8 cellular contexts compared by ENCODE assay signal in genomic region chr19:43534305-43534612, GRCh38. TPM values are rescaled to one million over a fixed set of nuclear protein-coding genes. Genes with fewer than 3 reads are reported as not detected.
DNase-seq lines count a peak whose midpoint lies in the region; ATAC-seq and TF ChIP-seq lines count a peak whose summit lies in the region.

No MANE protein-coding gene starts in this region.

- peak overlapping the region; percentile 88 to 100 (median 97) for H3K4me3 Mint-ChIP-seq in naive thymus-derived CD8-positive, alpha-beta T cell

- no peak for TF ChIP-seq POLR2A in IMR-90 (IDR thresholded peaks at IDR 0.05; ENCODE audit: low read depth, low read length)

- peaks cover 13 to 32% (median 19%) of the 10 kb centered on the region in 4 donors for H3K4me1 Mint-ChIP-seq in naive thymus-derived CD8-positive, alpha-beta T cell

- intact Hi-C loops in A673 (cut with micrococcal nuclease; ENCODE audit: unreplicated experiment) = loop anchor here (10.0 kb wide), 1 partner anchor 131 kb away; no protein-coding TSS in a partner anchor
- intact Hi-C loops in IMR-90 (cut with micrococcal nuclease) = loop anchor here (2.0 kb wide), 1 partner anchor 61 kb away; no protein-coding TSS in a partner anchor
- intact Hi-C loops in dorsolateral prefrontal cortex (cut with DNase I) = loop anchor here in 1 of 2 donors (5.0 kb wide), 2 partner anchors 63 to 103 kb away; partner anchors contain the start of genes CADM4, IRGQ and ZNF576

- 12% methylated on average over 10 of the region's 14 CpGs; no CpG with 5 or more reads in 1 of the 2 experiments for WGBS in IMR-90 (ENCODE audit: extremely low coverage in 2 of 2, insufficient read length in 1 of 2), 2 experiments

- H2BK20ac ChIP-seq in IMR-90 (ENCODE audit: low read depth, low read length) = no peak overlapping the region

- peak overlapping the region; percentile 44 for H3K4me2 ChIP-seq in IMR-90 (ENCODE audit: low read depth, low read length)

- TF ChIP-seq RAD21 in IMR-90 (IDR thresholded peaks at IDR 0.05; ENCODE audit: low read length) = no peak

- DNase-seq in A673 (ENCODE audit: low spot score) (no peak), IMR-90 (no peak), dorsolateral prefrontal cortex (no peak), midbrain (lab: John Stamatoyannopoulos, UW) (no peak), kidney tubule cell (ENCODE audit: low spot score) (no peak)
- DNase-seq in naive thymus-derived CD8-positive, alpha-beta T cell = no peak

- in situ Hi-C loops in IMR-90 (cut with MboI; ENCODE audit: low sequenced_read_pairs) = no loop called here

- no peaks in the 10 kb centered on the region for H3K27me3 ChIP-seq in A673 (replicated peaks; ENCODE audit: insufficient read depth, low read depth, low read length, poor library complexity)
- H3K27me3 ChIP-seq in IMR-90 (ENCODE audit: control insufficient read depth, insufficient read depth, low read length) = no peaks in the 10 kb centered on the region
- H3K27me3 ChIP-seq in dorsolateral prefrontal cortex = no peaks in the 10 kb centered on the region

- H2BK15ac ChIP-seq in IMR-90 (ENCODE audit: low read depth, low read length) = no peak overlapping the region

- H3K14ac ChIP-seq in IMR-90 (replicated peaks; ENCODE audit: low read depth, low read length) = no peak overlapping the region

- H3K9me3 Mint-ChIP-seq in naive thymus-derived CD8-positive, alpha-beta T cell = peaks cover 2 to 11% (median 6%) of the 10 kb centered on the region in 9 donors

- no peak for ATAC-seq in IMR-90 (ENCODE audit: low read depth)
- ATAC-seq in naive thymus-derived CD8-positive, alpha-beta T cell = no peak
- no peak for ATAC-seq in GM21786 (IDR thresholded peaks at IDR 0.05; ENCODE audit: unreplicated experiment)
- ATAC-seq in HG03460 (IDR thresholded peaks at IDR 0.05; ENCODE audit: unreplicated experiment) = no peak

- H3K27me3 Mint-ChIP-seq in naive thymus-derived CD8-positive, alpha-beta T cell = no peaks in the 10 kb centered on the region

- CTCF ChIA-PET in A673 (lab: Charles Lee) (interaction anchor here (0.5 to 2.4 kb wide), 5 partner anchors 14 to 89 kb away, joined by 4 to 15 read pairs (median 4); no protein-coding TSS in a partner anchor), IMR-90 (lab: Yijun Ruan, JAX) (interaction anchor here (1.0 to 1.2 kb wide), 2 partner anchors 21 to 241 kb away, joined by 3 to 4 read pairs; no protein-coding TSS in a partner anchor)

- peak overlapping the region; percentile 87 for H2AFZ ChIP-seq in IMR-90 (replicated peaks; ENCODE audit: low read length, poor library complexity)

- no peak overlapping the region for H2AK5ac ChIP-seq in IMR-90 (ENCODE audit: low read depth, low read length)

- peak overlapping the region; percentile 31 for H3K4me3 ChIP-seq in A673 (ENCODE audit: low read depth, low read length, poor library complexity, severe bottlenecking)
- H3K4me3 ChIP-seq in IMR-90 (ENCODE audit: insufficient read depth, low read depth, low read length) = peak overlapping the region; percentile 17
- H3K4me3 ChIP-seq in dorsolateral prefrontal cortex = peak overlapping the region; percentile 51 to 86 (median 75)

- H4K5ac ChIP-seq in IMR-90 (ENCODE audit: low read depth, low read length) = no peak overlapping the region

- H3K9ac ChIP-seq in IMR-90 (ENCODE audit: low read depth, low read length) = no peak overlapping the region

- H2BK5ac ChIP-seq in IMR-90 (ENCODE audit: low read depth, low read length, poor library complexity, severe bottlenecking) = no peak overlapping the region

- H4K8ac ChIP-seq in IMR-90 (ENCODE audit: low read depth in 2 of 2, low read length in 2 of 2) = peak overlapping the region in 1 of 2 experiments; percentile 44; a peak in 1 of 4 replicates

- no peak overlapping the region for H3K18ac ChIP-seq in IMR-90 (ENCODE audit: low read depth, low read length)

- peaks cover 0 to 6% of the 10 kb centered on the region in 2 experiments; a peak in 1 of 4 replicates for H3K79me1 ChIP-seq in IMR-90 (ENCODE audit: low read depth in 1 of 2, low read length in 2 of 2)

- no peak overlapping the region for H3K23ac ChIP-seq in IMR-90 (ENCODE audit: low read depth, low read length)

- H3K9me1 ChIP-seq in IMR-90 (ENCODE audit: insufficient read depth, low read length) = peaks cover 12% of the 10 kb centered on the region; the same call in 1 of the 2 replicates

- H3K36me3 ChIP-seq in A673 (ENCODE audit: insufficient read depth, low read length, poor library complexity, severe bottlenecking) (peaks cover 13% of the 10 kb centered on the region), IMR-90 (ENCODE audit: control insufficient read depth, insufficient read depth, low read length) (0 out of 2 replicates have a peak, but pooled peaks cover 1% of the 10 kb centered on the region)

- no peak overlapping the region for H3K27ac ChIP-seq in A673 (ENCODE audit: low read depth, low read length, poor library complexity, severe bottlenecking)
- no peak overlapping the region for H3K27ac ChIP-seq in IMR-90 (ENCODE audit: insufficient read depth, low read length)
- H3K27ac ChIP-seq in dorsolateral prefrontal cortex = peak overlapping the region; percentile 44 to 99 (median 96)

- no peak overlapping the region for H3K56ac ChIP-seq in IMR-90 (ENCODE audit: extremely low read depth, insufficient read depth, low read length)

- H3K4ac ChIP-seq in IMR-90 (ENCODE audit: low read depth, low read length) = 0 out of 2 replicates have a peak overlapping the region, but pooled peaks have one; percentile 43

- peak overlapping the region; percentile 90 to 99 (median 98) for H3K27ac Mint-ChIP-seq in naive thymus-derived CD8-positive, alpha-beta T cell

- H3K9me3 ChIP-seq in A673 (ENCODE audit: low read depth, low read length, poor library complexity, severe bottlenecking) (peaks cover 5% of the 10 kb centered on the region), IMR-90 (ENCODE audit: control insufficient read depth, insufficient read depth, low read length) (no peaks in the 10 kb centered on the region)

- H4K91ac ChIP-seq in IMR-90 (ENCODE audit: insufficient read depth, low read depth, low read length) = no peak overlapping the region; the same call in 1 of the 2 replicates

- POLR2A ChIA-PET in A673 (lab: Charles Lee; ENCODE audit: low non-redundant PET) (interaction anchor here (0.6 to 0.7 kb wide), 2 partner anchors 53 to 62 kb away, joined by 4 to 12 read pairs; partner anchors contain the start of gene IRGQ), IMR-90 (lab: Charles Lee; ENCODE audit: unreplicated experiment) (interaction anchor here (1.1 kb wide), 1 partner anchor 9 kb away, joined by 5 read pairs; no protein-coding TSS in a partner anchor)
- POLR2A ChIA-PET in naive thymus-derived CD8-positive, alpha-beta T cell (lab: Charles Lee) = interaction anchor here (1.0 to 8.0 kb wide), 9 partner anchors 9 to 220 kb away, joined by 4 to 51 read pairs (median 8); partner anchors contain the start of genes IRGQ, PHLDB3, SMG9 and ZNF576

- peaks cover 13% of the 10 kb centered on the region for H3K4me1 ChIP-seq in A673 (ENCODE audit: insufficient read depth, low read length, poor library complexity, severe bottlenecking)
- peaks cover 3% of the 10 kb centered on the region; the same call in 1 of the 2 replicates for H3K4me1 ChIP-seq in IMR-90 (ENCODE audit: control insufficient read depth, insufficient read depth, low read length)

- peak overlapping the region; percentile 4 for H2AK9ac ChIP-seq in IMR-90 (replicated peaks; ENCODE audit: low read depth, low read length, poor library complexity)

- H3K36me3 Mint-ChIP-seq in naive thymus-derived CD8-positive, alpha-beta T cell = peaks cover 11 to 27% (median 15%) of the 10 kb centered on the region in 3 donors

- no peak for TF ChIP-seq CTCF in A673 (conservative IDR thresholded peaks at IDR 0.05; ENCODE audit: low read depth, low read length)
- TF ChIP-seq CTCF in IMR-90 (conservative IDR thresholded peaks at IDR 0.05; ENCODE audit: low read depth, low read length) = no peak
- peak in 2 of 56 donors; percentile 0 to 13 for TF ChIP-seq CTCF in dorsolateral prefrontal cortex (IDR thresholded peaks at IDR 0.05 in 54 of 56, conservative IDR thresholded peaks at IDR 0.05 in 2 of 56; ENCODE audit: low read depth in 1 of 56, partially characterized antibody in 56 of 56)

- dilution Hi-C loops in IMR-90 (cut with HindIII; ENCODE audit: low sequenced_read_pairs, unreplicated experiment) = no loop called here

- H2BK120ac ChIP-seq in IMR-90 (ENCODE audit: low read depth, low read length) = no peak overlapping the region

- peaks cover 5% of the 10 kb centered on the region for H4K20me1 ChIP-seq in IMR-90 (ENCODE audit: insufficient read depth, low read length)

- BruUV-seq in A673 (replicated peaks; lab: Mats Ljungman, UMichigan) (no TSS peak), IMR-90 (replicated peaks; lab: Mats Ljungman, UMichigan) (no TSS peak)

RNA-seq across cellular contexts. Expression of gene ZNF575, which starts 1.3 kb away (rescaled TPM):
- 2.8 and 3.1 TPM in 2 replicates for total RNA-seq in A673 (2021)
- not detected in 2 replicates for total RNA-seq in IMR-90 (2012; rRNA removed)
- polyA plus RNA-seq in IMR-90 (2012; rRNA removed) = 0.77 and 0.87 TPM in 2 replicates
- polyA plus RNA-seq in IMR-90 (2012; cell fraction: cytosol; rRNA removed) = 0.60 and 1.3 TPM in 2 replicates
- 1.1 and 1.6 TPM in 2 replicates for polyA plus RNA-seq in IMR-90 (2012; cell fraction: nucleus; rRNA removed; ENCODE audit: low replicate concordance)
- 10 to 100 TPM in 21 of 120 experiments, 1 to 10 TPM in 99; 4.4 to 14.3 (median 8.2) TPM for total RNA-seq in dorsolateral prefrontal cortex
- 1 to 10 TPM; 5.1 to 5.3 TPM for total RNA-seq in naive thymus-derived CD8-positive, alpha-beta T cell
- 1 to 10 TPM; 1.7 to 4.1 (median 3.0) TPM for polyA plus RNA-seq in naive thymus-derived CD8-positive, alpha-beta T cell

RNA-seq across cellular contexts. Expression of gene ETHE1, which starts 7.3 kb away (rescaled TPM):
- total RNA-seq in A673 (2021) = 8.8 and 15.3 TPM in 2 replicates
- 141 and 161 TPM in 2 replicates for total RNA-seq in IMR-90 (2012; rRNA removed)
- polyA plus RNA-seq in IMR-90 (2012; rRNA removed) = 233 and 249 TPM in 2 replicates
- polyA plus RNA-seq in IMR-90 (2012; cell fraction: cytosol; rRNA removed) = 116 and 285 TPM in 2 replicates
- 66.3 and 168 TPM in 2 replicates for polyA plus RNA-seq in IMR-90 (2012; cell fraction: nucleus; rRNA removed; ENCODE audit: low replicate concordance)
- total RNA-seq in dorsolateral prefrontal cortex = 10 to 100 TPM; 12.3 to 24.7 (median 17.2) TPM
- 10 to 100 TPM; 23.9 to 24.8 TPM for total RNA-seq in naive thymus-derived CD8-positive, alpha-beta T cell
- 10 to 100 TPM; 62.0 to 78.7 (median 64.5) TPM for polyA plus RNA-seq in naive thymus-derived CD8-positive, alpha-beta T cell

RNA-seq across cellular contexts. Expression of gene PHLDB3, which starts 29.7 kb away (rescaled TPM):
- total RNA-seq in A673 (2021) (9.0 and 11.2 TPM in 2 replicates), IMR-90 (2012; rRNA removed) (2.9 and 3.3 TPM in 2 replicates), dorsolateral prefrontal cortex (10 to 100 TPM in 65 of 120 experiments, 1 to 10 TPM in 55; 4.6 to 20.8 (median 10.2) TPM)
- polyA plus RNA-seq in IMR-90 (2012; rRNA removed) = 10.6 and 12.4 TPM in 2 replicates
- 9.0 and 10.1 TPM in 2 replicates for polyA plus RNA-seq in IMR-90 (2012; cell fraction: cytosol; rRNA removed)
- 34.5 and 54.5 TPM in 2 replicates for polyA plus RNA-seq in IMR-90 (2012; cell fraction: nucleus; rRNA removed; ENCODE audit: low replicate concordance)
- 10 to 100 TPM; 46.0 to 48.6 TPM for total RNA-seq in naive thymus-derived CD8-positive, alpha-beta T cell
- polyA plus RNA-seq in naive thymus-derived CD8-positive, alpha-beta T cell = 1 to 10 TPM; 3.5 to 7.2 (median 4.5) TPM

RNA-seq across cellular contexts. Expression of gene XRCC1, which starts 41.1 kb away (rescaled TPM):
- 69.4 and 86.0 TPM in 2 replicates for total RNA-seq in A673 (2021)
- 12.2 and 12.5 TPM in 2 replicates for total RNA-seq in IMR-90 (2012; rRNA removed)
- polyA plus RNA-seq in IMR-90 (2012; rRNA removed) = 21.3 and 25.9 TPM in 2 replicates
- 18.9 and 21.7 TPM in 2 replicates for polyA plus RNA-seq in IMR-90 (2012; cell fraction: cytosol; rRNA removed)
- 14.3 and 17.2 TPM in 2 replicates for polyA plus RNA-seq in IMR-90 (2012; cell fraction: nucleus; rRNA removed; ENCODE audit: low replicate concordance)
- total RNA-seq in dorsolateral prefrontal cortex = 10 to 100 TPM; 15.0 to 45.0 (median 30.4) TPM
- 10 to 100 TPM; 38.2 to 39.0 TPM for total RNA-seq in naive thymus-derived CD8-positive, alpha-beta T cell
- polyA plus RNA-seq in naive thymus-derived CD8-positive, alpha-beta T cell = 10 to 100 TPM; 16.8 to 34.6 (median 33.7) TPM

RNA-seq across cellular contexts. Expression of gene PINLYP, which starts 41.3 kb away (rescaled TPM):
- total RNA-seq in A673 (2021) = 14.3 and 15.6 TPM in 2 replicates
- total RNA-seq in IMR-90 (2012; rRNA removed) = 0.54 and 0.83 TPM in 2 replicates
- polyA plus RNA-seq in IMR-90 (2012; rRNA removed) = 1.0 and 1.4 TPM in 2 replicates
- 1.0 and 1.5 TPM in 2 replicates for polyA plus RNA-seq in IMR-90 (2012; cell fraction: cytosol; rRNA removed)
- 2.4 and 3.2 TPM in 2 replicates for polyA plus RNA-seq in IMR-90 (2012; cell fraction: nucleus; rRNA removed; ENCODE audit: low replicate concordance)
- total RNA-seq in dorsolateral prefrontal cortex = 10 to 100 TPM in 8 of 120 experiments, 1 to 10 TPM in 111, under 1 TPM in 1; 0.93 to 18.3 (median 5.7) TPM
- total RNA-seq in naive thymus-derived CD8-positive, alpha-beta T cell = 1 to 10 TPM; 2.5 to 2.7 TPM
- polyA plus RNA-seq in naive thymus-derived CD8-positive, alpha-beta T cell = 1 to 10 TPM in 2 of 3 donors, under 1 TPM in 1; 0.68 to 2.3 (median 1.7) TPM

Comparison
In these comparisons a context has a peak if more than half of its experiments do, and no peak if none do; other contexts are left out.
1. H3K27ac ChIP-seq: peak in dorsolateral prefrontal cortex (59 of 59); none in A673 (single experiment) and IMR-90 (single experiment).
2. H3K4me3 ChIP-seq: peak in every context shown above with its lines; median percentile 75 in dorsolateral prefrontal cortex; 31 in A673; 17 in IMR-90.